ENCODE assay signal across 8 cellular contexts in the genomic region with DNA sequence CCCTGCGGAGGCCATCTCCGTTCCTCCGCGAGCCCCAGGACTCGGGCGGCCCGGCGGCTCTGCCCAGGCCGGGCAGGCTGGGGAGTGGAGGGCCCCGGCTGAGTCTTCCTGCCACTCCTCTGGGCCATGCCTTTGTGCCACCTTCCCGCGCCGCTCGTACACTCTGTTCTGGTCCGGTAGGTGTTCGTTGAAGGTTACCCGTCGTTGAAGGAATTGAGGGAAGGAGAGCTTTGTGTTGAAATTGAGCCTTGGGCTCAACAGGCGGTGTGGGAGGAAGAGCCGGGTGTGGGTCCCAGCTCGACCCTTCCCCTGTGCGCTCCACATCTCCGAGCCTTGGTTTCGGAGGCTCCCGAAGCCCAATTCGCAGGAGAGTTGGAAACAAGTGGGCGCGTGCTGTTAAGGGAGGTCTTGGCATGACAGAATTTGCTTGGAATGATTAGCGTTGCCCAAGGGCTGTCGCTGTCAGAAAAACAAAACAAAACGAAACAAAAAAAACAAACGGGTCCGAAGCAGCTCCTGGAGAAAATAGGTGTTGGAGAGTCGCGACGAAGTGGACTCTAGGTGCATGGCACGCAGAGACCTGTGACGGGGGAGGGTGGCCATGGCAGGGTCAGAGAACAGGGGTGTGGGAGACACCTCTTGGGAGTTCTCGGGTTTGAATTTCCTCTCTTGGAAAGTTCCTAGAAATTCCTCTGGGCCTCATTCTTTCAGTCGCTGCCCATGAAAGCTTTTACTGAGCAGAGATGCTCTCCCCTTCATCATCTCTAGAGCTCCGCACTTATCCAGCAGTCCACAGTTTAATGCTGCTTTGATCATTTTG. TPM values are rescaled to one million over a fixed set of nuclear protein-coding genes. Genes with fewer than 3 reads are reported as not detected.
DNase-seq lines count a peak whose midpoint lies in the region; ATAC-seq and TF ChIP-seq lines count a peak whose summit lies in the region.

No MANE protein-coding gene starts in this region.

- no peak for DNase-seq in activated naive CD4-positive, alpha-beta T cell treated with anti-CD3 and anti-CD28 coated beads, Interleukin-2, amount 50 U/mL, for 16 hours
- DNase-seq in cardiac muscle cell (ENCODE audit: low read depth in 1 of 2, low spot score in 1 of 2) (peak in 1 of 2 donors; percentile 9), retinal pigment epithelial cell (ENCODE audit: low read depth) (no peak), mesenteric fat pad (ENCODE audit: low spot score) (no peak), NCI-H128 (lab: John Stamatoyannopoulos, UW; ENCODE audit: unreplicated experiment) (no peak)

- peaks cover 47% of the 10 kb centered on the region for H3K4me1 Mint-ChIP-seq in activated naive CD4-positive, alpha-beta T cell treated with anti-CD3 and anti-CD28 coated beads, Interleukin-2, amount 50 U/mL, for 24 hours

- TF ChIP-seq CTCF in VCaP (conservative IDR thresholded peaks at IDR 0.05): no peak
- TF ChIP-seq CTCF in cardiac muscle cell (IDR thresholded peaks at IDR 0.05; ENCODE audit: low read depth, low read length): no peak
- no peak for TF ChIP-seq CTCF in retinal pigment epithelial cell (conservative IDR thresholded peaks at IDR 0.05; ENCODE audit: low read depth, low read length)

- no peaks in the 10 kb centered on the region for H3K9me3 ChIP-seq in cardiac muscle cell (ENCODE audit: low read depth)

- H3K4me3 ChIP-seq in cardiac muscle cell: peak overlapping the region; percentile 83
- H3K4me3 ChIP-seq in retinal pigment epithelial cell (ENCODE audit: low read length): peak overlapping the region; percentile 85

- H3K4me3 Mint-ChIP-seq in activated naive CD4-positive, alpha-beta T cell treated with anti-CD3 and anti-CD28 coated beads, Interleukin-2, amount 50 U/mL, for 24 hours: peak overlapping the region; percentile 95

- H3K36me3 Mint-ChIP-seq in activated naive CD4-positive, alpha-beta T cell treated with anti-CD3 and anti-CD28 coated beads, Interleukin-2, amount 50 U/mL, for 24 hours: peaks cover 2% of the 10 kb centered on the region

- ATAC-seq in HG03095 (IDR thresholded peaks at IDR 0.05; ENCODE audit: unreplicated experiment): peak; percentile 20

- no peaks in the 10 kb centered on the region for H3K9me3 Mint-ChIP-seq in activated naive CD4-positive, alpha-beta T cell treated with anti-CD3 and anti-CD28 coated beads, Interleukin-2, amount 50 U/mL, for 24 hours

- peak overlapping the region; percentile 81 for H3K27ac ChIP-seq in VCaP
- H3K27ac ChIP-seq in cardiac muscle cell: peak overlapping the region; percentile 90

- H3K27me3 Mint-ChIP-seq in activated naive CD4-positive, alpha-beta T cell treated with anti-CD3 and anti-CD28 coated beads, Interleukin-2, amount 50 U/mL, for 24 hours: no peaks in the 10 kb centered on the region

- peaks cover 5% of the 10 kb centered on the region for H3K4me1 ChIP-seq in cardiac muscle cell (ENCODE audit: low read depth)

- no peaks in the 10 kb centered on the region for H3K36me3 ChIP-seq in cardiac muscle cell

- H3K27me3 ChIP-seq in cardiac muscle cell: no peaks in the 10 kb centered on the region

- peak overlapping the region; percentile 95 for H3K27ac Mint-ChIP-seq in activated naive CD4-positive, alpha-beta T cell treated with anti-CD3 and anti-CD28 coated beads, Interleukin-2, amount 50 U/mL, for 24 hours

RNA-seq across cellular contexts. Expression of a gene that starts 1.2 kb away (rescaled TPM):
- total RNA-seq in cardiac muscle cell (167 and 233 TPM in 2 replicates), mesenteric fat pad (37.3 TPM)
- 146 and 186 TPM in 2 replicates for polyA plus RNA-seq in cardiac muscle cell

RNA-seq across cellular contexts. Expression of a gene that starts 17.5 kb away (rescaled TPM):
- total RNA-seq in cardiac muscle cell (not detected in 2 replicates), mesenteric fat pad (not detected)
- 0.40 and 0.61 TPM in 2 replicates for polyA plus RNA-seq in cardiac muscle cell

RNA-seq across cellular contexts. Expression of a gene that starts 34.3 kb away (rescaled TPM):
- total RNA-seq in cardiac muscle cell (6.3 and 20.6 TPM in 2 replicates), mesenteric fat pad (0.96 TPM)
- polyA plus RNA-seq in cardiac muscle cell: 9.6 and 10.4 TPM in 2 replicates
